8 cellular contexts compared by ENCODE assay signal in the genomic region with DNA sequence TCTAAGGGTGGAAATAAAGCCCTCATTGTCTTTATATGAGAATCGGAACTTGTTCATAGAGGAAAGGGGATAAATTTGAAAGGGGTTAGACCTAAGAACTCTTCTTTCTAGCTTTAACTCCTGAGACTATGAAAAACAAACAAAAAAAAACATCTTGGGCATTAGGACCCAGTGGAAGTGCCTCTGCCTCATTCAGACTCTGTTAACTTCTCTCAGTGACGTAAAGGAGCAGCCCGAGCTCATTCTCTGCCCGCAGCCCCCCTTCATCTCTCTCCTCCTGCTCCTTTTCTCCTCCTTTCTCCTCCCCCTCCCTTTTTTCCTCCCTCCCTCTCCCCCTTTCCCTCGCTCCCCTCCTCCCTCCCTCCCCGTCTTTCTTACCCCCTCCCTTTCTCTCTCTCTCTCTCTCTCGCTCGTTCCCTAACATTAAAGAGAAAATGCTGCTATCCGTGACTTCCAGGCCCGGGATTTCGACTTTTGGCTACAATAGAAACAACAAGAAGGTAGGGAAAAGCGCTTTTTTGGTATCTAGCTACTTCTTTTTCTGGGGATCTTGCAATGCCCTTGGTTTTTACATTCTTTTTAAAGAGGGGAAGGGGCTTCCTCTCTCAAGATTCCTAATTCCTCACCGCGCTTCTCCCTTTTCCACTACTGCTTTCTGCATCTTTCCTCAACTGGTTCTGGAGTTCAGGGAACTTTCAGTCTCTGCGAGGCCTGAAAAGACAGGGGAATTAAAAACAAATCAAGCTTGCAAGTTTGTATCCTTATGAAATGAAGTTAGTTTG. TPM values are rescaled to one million over a fixed set of nuclear protein-coding genes. Genes with fewer than 3 reads are reported as not detected.
DNase-seq lines count a peak whose midpoint lies in the region; ATAC-seq and TF ChIP-seq lines count a peak whose summit lies in the region.

A gene with protein sequence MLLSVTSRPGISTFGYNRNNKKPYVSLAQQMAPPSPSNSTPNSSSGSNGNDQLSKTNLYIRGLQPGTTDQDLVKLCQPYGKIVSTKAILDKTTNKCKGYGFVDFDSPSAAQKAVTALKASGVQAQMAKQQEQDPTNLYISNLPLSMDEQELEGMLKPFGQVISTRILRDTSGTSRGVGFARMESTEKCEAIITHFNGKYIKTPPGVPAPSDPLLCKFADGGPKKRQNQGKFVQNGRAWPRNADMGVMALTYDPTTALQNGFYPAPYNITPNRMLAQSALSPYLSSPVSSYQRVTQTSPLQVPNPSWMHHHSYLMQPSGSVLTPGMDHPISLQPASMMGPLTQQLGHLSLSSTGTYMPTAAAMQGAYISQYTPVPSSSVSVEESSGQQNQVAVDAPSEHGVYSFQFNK (plus strand): TSS at position 231 of the 782 bp plus-strand sequence. CDS start 204 bp downstream, at position 435.

- DNase-seq in DMS114 treated with DMSO at 0.1 percent for 48 hours (lab: John Stamatoyannopoulos, UW; ENCODE audit: unreplicated experiment) (peak; percentile 94), HPDE6-E6E7 (ENCODE audit: extremely low spot score) (peak; percentile 68), NT2/D1 (ENCODE audit: low read depth, low spot score) (peak; percentile 90), esophagus muscularis mucosa (ENCODE audit: extremely low spot score) (no peak)
- peak; percentile 28 for DNase-seq in activated T-cell treated with anti-CD3 and anti-CD28 coated beads, Interleukin-2, amount 50 U/mL, for 4 hours

- intact Hi-C loops in esophagus muscularis mucosa (cut with DNase I) = loop anchor here (2.0 kb wide), 2 partner anchors 107 to 115 kb away; no protein-coding TSS in a partner anchor

- H3K4me3 Mint-ChIP-seq in activated T-cell treated with anti-CD3 and anti-CD28 coated beads, Interleukin-2, amount 50 U/mL, for 4 hours = peak within 1 kb of the TSS; percentile 79

- H3K9me3 Mint-ChIP-seq in activated T-cell treated with anti-CD3 and anti-CD28 coated beads, Interleukin-2, amount 50 U/mL, for 4 hours = no peaks in the 10 kb centered on the region

- H3K36me3 Mint-ChIP-seq in activated T-cell treated with anti-CD3 and anti-CD28 coated beads, Interleukin-2, amount 50 U/mL, for 4 hours (ENCODE audit: insufficient read depth) = no peaks in the 10 kb centered on the region

- H3K27me3 ChIP-seq in NT2/D1 (ENCODE audit: insufficient read depth, insufficient read length) (no peaks in the 10 kb centered on the region), esophagus muscularis mucosa (no peaks in the 10 kb centered on the region), mononuclear cell (ENCODE audit: insufficient read depth, low read length) (no peaks in the 10 kb centered on the region), stomach smooth muscle (ENCODE audit: control insufficient read depth in 1 of 2, insufficient read depth in 2 of 2, low read length in 2 of 2) (no peaks in the 10 kb centered on the region)

- peak; percentile 74 to 85 for ATAC-seq in activated T-cell treated with anti-CD3 and anti-CD28 coated beads, Interleukin-2, amount 50 U/mL, for 4 hours
- no peak for ATAC-seq in HG02610 (IDR thresholded peaks at IDR 0.05; ENCODE audit: unreplicated experiment)

- H3K4me1 ChIP-seq in NT2/D1 (ENCODE audit: insufficient read depth, insufficient read length) = no peaks in the 10 kb centered on the region
- peaks cover 20 to 65% (median 54%) of the 10 kb centered on the region in 4 donors for H3K4me1 ChIP-seq in esophagus muscularis mucosa
- peaks cover 43% of the 10 kb centered on the region for H3K4me1 ChIP-seq in mononuclear cell (ENCODE audit: insufficient read depth, low read length)
- H3K4me1 ChIP-seq in stomach smooth muscle (ENCODE audit: control insufficient read depth, insufficient read depth, low read length) = no peaks in the 10 kb centered on the region

- peak in 1 of 3 experiments; percentile 11 for TF ChIP-seq CTCF in esophagus muscularis mucosa (IDR thresholded peaks at IDR 0.05)

- H3K9me3 ChIP-seq in NT2/D1 (ENCODE audit: insufficient read depth, low read length) (no peaks in the 10 kb centered on the region), esophagus muscularis mucosa (no peaks in the 10 kb centered on the region), mononuclear cell (ENCODE audit: low read depth, low read length) (no peaks in the 10 kb centered on the region), stomach smooth muscle (ENCODE audit: control insufficient read depth in 2 of 2, low read length in 2 of 2) (no peaks in the 10 kb centered on the region)

- WGBS in esophagus muscularis mucosa = 1% methylated on average over 15 of the region's 15 CpGs

- H3K27ac ChIP-seq in esophagus muscularis mucosa (replicated peaks in 1 of 4) (peak within 1 kb of the TSS; percentile 85 to 92 (median 86)), stomach smooth muscle (ENCODE audit: low read length) (peak within 1 kb of the TSS; percentile 88)

- TF ChIP-seq EP300 in esophagus muscularis mucosa (IDR thresholded peaks at IDR 0.05) = no peak

- H3K9ac ChIP-seq in NT2/D1 (ENCODE audit: insufficient read length, low read depth) (peak within 1 kb of the TSS; percentile 78), stomach smooth muscle (ENCODE audit: low read length in 2 of 2) (peak within 1 kb of the TSS; percentile 87 to 94)

- peaks cover 35% of the 10 kb centered on the region for H3K4me1 Mint-ChIP-seq in activated T-cell treated with anti-CD3 and anti-CD28 coated beads, Interleukin-2, amount 50 U/mL, for 4 hours (ENCODE audit: low read depth)

- peak within 1 kb of the TSS; percentile 33 for H3K4me3 ChIP-seq in NT2/D1 (ENCODE audit: insufficient read length, low read depth)
- peak within 1 kb of the TSS; percentile 51 to 68 (median 62) for H3K4me3 ChIP-seq in esophagus muscularis mucosa
- H3K4me3 ChIP-seq in mononuclear cell (ENCODE audit: low read length) = peak within 1 kb of the TSS; percentile 45
- peak within 1 kb of the TSS; percentile 86 to 95 for H3K4me3 ChIP-seq in stomach smooth muscle (ENCODE audit: low read length in 2 of 2)

- no peaks in the 10 kb centered on the region for H3K36me3 ChIP-seq in NT2/D1 (ENCODE audit: insufficient read depth, insufficient read length, low read length)
- no peaks in the 10 kb centered on the region for H3K36me3 ChIP-seq in esophagus muscularis mucosa
- H3K36me3 ChIP-seq in stomach smooth muscle (ENCODE audit: control insufficient read depth in 2 of 2, insufficient read depth in 2 of 2, low read length in 2 of 2) = no peaks in the 10 kb centered on the region

- H3K27me3 Mint-ChIP-seq in activated T-cell treated with anti-CD3 and anti-CD28 coated beads, Interleukin-2, amount 50 U/mL, for 4 hours (ENCODE audit: low read depth) = no peaks in the 10 kb centered on the region

- no peak for TF ChIP-seq POLR2A in esophagus muscularis mucosa (IDR thresholded peaks at IDR 0.05; ENCODE audit: low read depth)

RNA-seq across cellular contexts. Expression of the gene that starts here (rescaled TPM):
- 1 to 10 TPM in 2 of 3 donors, under 1 TPM in 1; 0.66 to 4.0 (median 1.4) TPM for total RNA-seq in activated T-cell treated with anti-CD3 and anti-CD28 coated beads, Interleukin-2, amount 50 U/mL, for 4 hours
- total RNA-seq in esophagus muscularis mucosa = 10 to 100 TPM; 31.6 to 49.4 (median 40.4) TPM
- total RNA-seq in mononuclear cell = 1.5 TPM

Comparison
In these comparisons a context has a peak if more than half of its experiments do, and no peak if none do; other contexts are left out.
1. RNA of the gene that starts here (total RNA-seq): 31.6 to 49.4 TPM in esophagus muscularis mucosa; 1.5 TPM in mononuclear cell (single experiment) and 0.66 to 4.0 TPM in activated T-cell treated with anti-CD3 and anti-CD28 coated beads, Interleukin-2, amount 50 U/mL, for 4 hours; every median in the first group is over 4 times any median in the second.
2. H3K4me3 ChIP-seq: peak in every context shown above with its lines; median percentile 90 in stomach smooth muscle; 62 in esophagus muscularis mucosa; 45 in mononuclear cell; 33 in NT2/D1.